ENCODE assay signal across 13 cellular contexts in the genomic region with DNA sequence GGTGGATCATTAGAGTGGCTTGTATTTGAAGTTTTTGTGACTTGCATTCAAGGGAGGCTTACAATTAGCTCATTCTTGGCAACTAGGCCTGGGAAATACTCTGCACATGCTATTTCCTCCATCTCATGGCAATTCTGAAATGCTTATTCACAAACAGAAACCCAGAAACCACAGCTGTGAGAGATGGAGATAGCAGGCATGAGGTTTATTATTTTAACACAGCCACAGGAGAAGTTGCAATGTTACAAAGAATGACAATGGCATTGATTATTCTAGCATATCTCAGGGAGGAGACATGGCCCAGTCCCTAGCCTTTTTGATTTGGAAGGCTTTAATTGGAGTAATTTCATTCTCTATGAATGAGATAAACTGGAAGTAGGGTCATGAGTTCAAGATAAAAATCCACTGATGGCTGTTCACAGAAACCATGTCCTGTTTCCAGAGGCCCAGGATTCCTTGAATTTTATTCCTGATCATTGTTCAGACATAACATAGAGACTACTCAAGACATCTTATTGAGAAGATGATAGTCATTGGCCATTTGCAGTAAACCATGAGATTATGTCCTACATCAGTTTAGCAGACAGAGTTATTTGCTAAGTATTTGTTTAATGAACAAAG.
DNase-seq lines count a peak whose midpoint lies in the region; ATAC-seq, FAIRE-seq and TF ChIP-seq lines count a peak whose summit lies in the region.
"Had no signal": no experiment of that assay in that cellular context is flagged by ENCODE, and none has a peak within 500 bp of the region (broad histone marks: within the 10 kb centered on the region; RNA-seq: fewer than 3 reads in every experiment).

No MANE protein-coding gene starts in this region.

- no peak overlapping the region for H3K27ac Mint-ChIP-seq in activated CD4-positive, alpha-beta T cell treated with anti-CD3 and anti-CD28 coated beads, Interleukin-2, amount 10 ng/mL, durations not matched to agents 24 days and 14 days
- H3K27ac Mint-ChIP-seq: B cell had no signal

- no peak overlapping the region for H3K4me3 Mint-ChIP-seq in activated CD4-positive, alpha-beta T cell treated with anti-CD3 and anti-CD28 coated beads, Interleukin-2, amount 10 ng/mL, durations not matched to agents 24 days and 14 days
- H3K4me3 Mint-ChIP-seq: B cell had no signal

- no peaks in the 10 kb centered on the region for H3K4me1 Mint-ChIP-seq in activated CD4-positive, alpha-beta T cell treated with anti-CD3 and anti-CD28 coated beads, Interleukin-2, amount 10 ng/mL, durations not matched to agents 24 days and 14 days
- H3K4me1 Mint-ChIP-seq: B cell had no signal

- no peak for TF ChIP-seq CTCF in choroid plexus epithelial cell (conservative IDR thresholded peaks at IDR 0.05; ENCODE audit: low read depth, low read length)
- TF ChIP-seq CTCF in upper lobe of right lung (IDR thresholded peaks at IDR 0.05) = no peak
- no peak for TF ChIP-seq CTCF in thyroid gland (IDR thresholded peaks at IDR 0.05)

- no peak overlapping the region for H3K27ac ChIP-seq in upper lobe of right lung
- no peak overlapping the region for H3K27ac ChIP-seq in thyroid gland
- H3K27ac ChIP-seq: colonic mucosa had no signal

- no peaks in the 10 kb centered on the region for H3K36me3 ChIP-seq in upper lobe of right lung
- H3K36me3 ChIP-seq in thyroid gland = no peaks in the 10 kb centered on the region
- H3K36me3 ChIP-seq: colonic mucosa had no signal

- ATAC-seq in upper lobe of right lung = no peak

- no peak for TF ChIP-seq POLR2A in thyroid gland (IDR thresholded peaks at IDR 0.05)

- intact Hi-C loops in activated CD4-positive, alpha-beta T cell treated with anti-CD3 and anti-CD28 coated beads, Interleukin-2, amount 10 ng/mL, durations not matched to agents 24 days and 14 days (cut with micrococcal nuclease) = no loop called here
- intact Hi-C loops in upper lobe of right lung (cut with DNase I) (no loop called here), thyroid gland (cut with DNase I) (no loop called here)

- no peaks in the 10 kb centered on the region for H3K27me3 ChIP-seq in upper lobe of right lung
- H3K27me3 ChIP-seq in thyroid gland = no peaks in the 10 kb centered on the region
- H3K27me3 ChIP-seq: colonic mucosa had no signal

- H3K9me3 ChIP-seq in upper lobe of right lung (no peaks in the 10 kb centered on the region), thyroid gland (no peaks in the 10 kb centered on the region)
- H3K9me3 ChIP-seq: colonic mucosa had no signal

- DNase-seq in AG08395 (ENCODE audit: low spot score) (peak; percentile 59), M059J (ENCODE audit: low read depth) (peak; percentile 87), choroid plexus epithelial cell (ENCODE audit: low read depth) (peak; percentile 90), upper lobe of right lung (no peak), thyroid gland (no peak), HUDEP-2 (lab: John Stamatoyannopoulos, UW; ENCODE audit: unreplicated experiment in 76 of 76) (no peak)
- DNase-seq in activated CD4-positive, alpha-beta T cell treated with anti-CD3 and anti-CD28 coated beads, Interleukin-2, amount 10 ng/mL, durations not matched to agents 24 days and 14 days = no peak
- DNase-seq: activated effector memory CD4-positive, alpha-beta T cell treated with Interleukin-2 at 50 U/mL for 16 hours; colonic mucosa; GDM1; NCI-H146 had no signal

- H3K27me3 Mint-ChIP-seq in activated CD4-positive, alpha-beta T cell treated with anti-CD3 and anti-CD28 coated beads, Interleukin-2, amount 10 ng/mL, durations not matched to agents 24 days and 14 days = no peaks in the 10 kb centered on the region
- H3K27me3 Mint-ChIP-seq: B cell had no signal

- H3K4me1 ChIP-seq in upper lobe of right lung (no peaks in the 10 kb centered on the region), thyroid gland (no peaks in the 10 kb centered on the region)
- H3K4me1 ChIP-seq: colonic mucosa had no signal

- H3K36me3 Mint-ChIP-seq in activated CD4-positive, alpha-beta T cell treated with anti-CD3 and anti-CD28 coated beads, Interleukin-2, amount 10 ng/mL, durations not matched to agents 24 days and 14 days (ENCODE audit: low read depth) = no peaks in the 10 kb centered on the region

- peak; percentile 92 for FAIRE-seq in islet of Langerhans (lab: Jason Lieb, UNC)

- H3K4me3 ChIP-seq in choroid plexus epithelial cell (ENCODE audit: low read depth, low read length) = no peak overlapping the region
- no peak overlapping the region for H3K4me3 ChIP-seq in upper lobe of right lung
- H3K4me3 ChIP-seq in thyroid gland (replicated peaks in 1 of 3) = no peak overlapping the region
- H3K4me3 ChIP-seq: colonic mucosa had no signal

- no peaks in the 10 kb centered on the region for H3K9me3 Mint-ChIP-seq in activated CD4-positive, alpha-beta T cell treated with anti-CD3 and anti-CD28 coated beads, Interleukin-2, amount 10 ng/mL, durations not matched to agents 24 days and 14 days

Comparison
In these comparisons a context has a peak if more than half of its experiments do, and no peak if none do; other contexts are left out.
1. DNase-seq: peak in AG08395 (single experiment), M059J (single experiment) and choroid plexus epithelial cell (single experiment); none in activated CD4-positive, alpha-beta T cell treated with anti-CD3 and anti-CD28 coated beads, Interleukin-2, amount 10 ng/mL, durations not matched to agents 24 days and 14 days (single experiment), upper lobe of right lung (single experiment), thyroid gland (0 of 2) and HUDEP-2 (0 of 76).